5 cellular contexts compared by ENCODE assay signal in genomic region chr17:8161289-8162231, GRCh38. TPM values are rescaled to one million over a fixed set of nuclear protein-coding genes. Genes with fewer than 3 reads are reported as not detected.
DNase-seq lines count a peak whose midpoint lies in the region; ATAC-seq and TF ChIP-seq lines count a peak whose summit lies in the region.

No MANE protein-coding gene starts in this region.

- DNase-seq in SK-N-MC (ENCODE audit: low read depth, low spot score) (no peak), fibroblast of pulmonary artery (ENCODE audit: low read depth) (no peak), suprapubic skin (ENCODE audit: low spot score in 2 of 2) (no peak), kidney glomerular epithelial cell (lab: John Stamatoyannopoulos, UW) (no peak)

- no peak for TF ChIP-seq POLR2A in suprapubic skin (IDR thresholded peaks at IDR 0.05)

- H3K36me3 ChIP-seq in SK-N-MC (ENCODE audit: insufficient read depth, low read length) (peaks cover 13% of the 10 kb centered on the region; the same call in 1 of the 2 replicates), suprapubic skin (peaks cover 15% of the 10 kb centered on the region)

- H3K9me3 ChIP-seq in SK-N-MC (ENCODE audit: low read depth, low read length) (no peaks in the 10 kb centered on the region), suprapubic skin (no peaks in the 10 kb centered on the region)

- WGBS in suprapubic skin, result 50% methylated on average over 16 of the region's 19 CpGs

- H3K27ac ChIP-seq in SK-N-MC, result peak overlapping the region; percentile 51
- H3K27ac ChIP-seq in suprapubic skin, result peak overlapping the region; percentile 97

- TF ChIP-seq CTCF in fibroblast of pulmonary artery (IDR thresholded peaks at IDR 0.05; ENCODE audit: low read length, missing control alignments), result no peak
- TF ChIP-seq CTCF in suprapubic skin (IDR thresholded peaks at IDR 0.05), result no peak

- H3K9ac ChIP-seq in SK-N-MC (ENCODE audit: insufficient read length), result peak overlapping the region; percentile 97

- TF ChIP-seq EP300 in suprapubic skin (IDR thresholded peaks at IDR 0.05), result no peak

- no peaks in the 10 kb centered on the region for H3K27me3 ChIP-seq in suprapubic skin

- peaks cover 73% of the 10 kb centered on the region for H3K4me1 ChIP-seq in suprapubic skin

- H3K4me3 ChIP-seq in SK-N-MC, result peak overlapping the region; percentile 95
- peak overlapping the region; percentile 88 for H3K4me3 ChIP-seq in fibroblast of pulmonary artery (replicated peaks; ENCODE audit: low read depth, low read length)
- peak overlapping the region; percentile 81 for H3K4me3 ChIP-seq in suprapubic skin

- ATAC-seq in GM19452 (IDR thresholded peaks at IDR 0.05; ENCODE audit: unreplicated experiment), result no peak

RNA-seq across cellular contexts. Expression of gene VAMP2, which starts 1.2 kb away (rescaled TPM):
- 10 to 100 TPM; 41.2 to 64.3 (median 52.8) TPM for total RNA-seq in suprapubic skin

RNA-seq across cellular contexts. Expression of gene PER1, which starts 9.4 kb away (rescaled TPM):
- total RNA-seq in suprapubic skin, result 100 to 1,000 TPM; 272 to 655 (median 330) TPM

RNA-seq across cellular contexts. Expression of gene TMEM107, which starts 14.6 kb away (rescaled TPM):
- total RNA-seq in suprapubic skin, result 10 to 100 TPM; 13.7 to 21.4 (median 19.4) TPM

RNA-seq across cellular contexts. Expression of gene BORCS6, which starts 28.4 kb away (rescaled TPM):
- 10 to 100 TPM in 2 of 4 donors, 1 to 10 TPM in 2; 8.1 to 10.6 (median 9.9) TPM for total RNA-seq in suprapubic skin

RNA-seq across cellular contexts. Expression of gene HES7, which starts 37.7 kb away (rescaled TPM):
- total RNA-seq in suprapubic skin, result not detected
